1 cellular context compared by ENCODE assay signal in genomic region chr2:234995332-234996007, GRCh38.
TF ChIP-seq lines count a peak whose summit lies in the region.

No MANE protein-coding gene starts in this region.

TF ChIP-seq in IMR-90, 13 proteins besides CTCF, POLR2A, EP300 and RAD21:
- no peak for TF ChIP-seq CEBPB (IDR thresholded peaks at IDR 0.05; ENCODE audit: low read depth, low read length)
- TF ChIP-seq RFX5 (IDR thresholded peaks at IDR 0.05; ENCODE audit: low read depth, low read length): no peak
- no peak for TF ChIP-seq MXI1 (IDR thresholded peaks at IDR 0.05; ENCODE audit: borderline replicate concordance, low read depth, low read length)
- no peak for TF ChIP-seq BHLHE40 (IDR thresholded peaks at IDR 0.05; ENCODE audit: low read depth, low read length)
- no peak for TF ChIP-seq USF2 (IDR thresholded peaks at IDR 0.05; ENCODE audit: low read depth, low read length)
- TF ChIP-seq NFE2L2 (IDR thresholded peaks at IDR 0.05; ENCODE audit: low read depth, low read length): no peak
- no peak for TF ChIP-seq SMC3 (IDR thresholded peaks at IDR 0.05; ENCODE audit: low read depth, low read length)
- no peak for TF ChIP-seq FOS (IDR thresholded peaks at IDR 0.05; ENCODE audit: low read depth, low read length)
TF ChIP-seq in IMR-90: peak in this region for 0.
